In the genomic region with DNA sequence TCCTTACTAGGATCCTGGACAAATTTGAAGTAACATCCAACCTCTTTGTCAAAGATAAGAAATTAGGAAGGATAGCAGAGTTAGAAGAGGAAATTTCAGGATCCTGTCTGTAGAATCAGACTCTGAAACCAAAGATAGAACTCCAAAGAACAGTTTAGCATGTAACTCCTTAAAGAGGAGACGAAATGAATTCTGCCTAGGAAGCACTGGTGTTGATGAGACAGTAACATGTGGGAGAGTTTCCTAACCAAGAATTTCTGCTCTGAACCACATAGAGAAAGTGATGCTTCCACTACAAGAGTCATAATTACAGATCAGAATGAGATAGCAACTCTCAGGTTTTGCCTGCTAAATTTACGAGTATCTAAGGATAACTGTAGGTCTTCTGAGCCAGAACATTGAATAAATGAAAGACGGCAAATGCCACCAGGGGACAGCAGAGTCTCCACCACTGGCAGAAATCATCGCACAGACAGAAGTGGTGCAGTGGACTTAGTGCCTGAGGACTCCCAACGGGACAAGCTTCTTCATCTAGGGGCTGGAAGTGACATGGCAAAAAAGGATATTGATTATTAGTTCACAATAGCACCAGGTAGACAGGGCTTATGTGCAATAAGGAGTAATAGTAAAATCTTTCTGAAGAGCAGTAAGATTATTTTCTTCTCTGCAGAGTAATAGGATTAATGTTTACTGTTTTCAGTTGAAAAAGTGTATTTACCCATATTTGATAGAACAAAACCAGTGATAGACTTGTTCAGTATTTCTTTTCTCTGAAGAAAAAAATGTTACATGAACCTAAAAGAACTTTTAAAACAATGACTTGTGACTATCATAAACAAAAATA, we compare ENCODE assay signal across 8 cellular contexts. TPM values are rescaled to one million over a fixed set of nuclear protein-coding genes. Genes with fewer than 3 reads are reported as not detected.
A peak's percentile ranks its signal among the peaks of the same experiment; 100 is the strongest.
DNase-seq lines count a peak whose midpoint lies in the region; ATAC-seq and TF ChIP-seq lines count a peak whose summit lies in the region.

No MANE protein-coding gene starts in this region.

- H2AFZ ChIP-seq in HCT116 (ENCODE audit: low read depth, low read length, poor library complexity, severe bottlenecking), result peak overlapping the region; percentile 57
- H2AFZ ChIP-seq in MM.1S (ENCODE audit: low read length), result no peak overlapping the region

- H3K36me3 ChIP-seq in HCT116 (ENCODE audit: control insufficient read depth in 1 of 2, insufficient read depth in 2 of 2, low read length in 2 of 2), result no peaks in the 10 kb centered on the region
- H3K36me3 ChIP-seq in MM.1S (replicated peaks; ENCODE audit: insufficient read depth, low read length), result no peaks in the 10 kb centered on the region

- H3K79me2 ChIP-seq in HCT116 (ENCODE audit: insufficient read depth, low read length) (no peaks in the 10 kb centered on the region), MM.1S (ENCODE audit: low read length) (no peaks in the 10 kb centered on the region)

- peaks cover 30% of the 10 kb centered on the region for H3K27me3 Mint-ChIP-seq in brain
- H3K27me3 Mint-ChIP-seq in immature natural killer cell (ENCODE audit: low read depth in 3 of 3), result peaks cover 4 to 10% (median 6%) of the 10 kb centered on the region in 3 donors

- H3K9me3 ChIP-seq in HCT116 (ENCODE audit: control insufficient read depth in 1 of 2, insufficient read depth in 1 of 2, low read depth in 1 of 2, low read length in 2 of 2), result no peaks in the 10 kb centered on the region
- H3K9me3 ChIP-seq in MM.1S (replicated peaks; ENCODE audit: insufficient read depth, low read length), result no peaks in the 10 kb centered on the region

- H3K27me3 ChIP-seq in HCT116 (ENCODE audit: insufficient read depth, low read length), result peaks cover 7% of the 10 kb centered on the region; the same call in 1 of the 2 replicates
- no peaks in the 10 kb centered on the region for H3K27me3 ChIP-seq in MM.1S (replicated peaks; ENCODE audit: insufficient read depth, low read length)

- H4K20me1 ChIP-seq in HCT116 (ENCODE audit: insufficient read depth), result no peaks in the 10 kb centered on the region
- H4K20me1 ChIP-seq in MM.1S (ENCODE audit: insufficient read depth, low read length), result no peaks in the 10 kb centered on the region

- H3K4me1 ChIP-seq in HCT116 (ENCODE audit: control insufficient read depth in 1 of 2, insufficient read depth in 2 of 2, low read length in 2 of 2) (no peaks in the 10 kb centered on the region), MM.1S (ENCODE audit: low read length) (no peaks in the 10 kb centered on the region)

- H3K4me3 Mint-ChIP-seq in brain (peak overlapping the region in 1 of 5 experiments; percentile 14), immature natural killer cell (no peak overlapping the region)

- RAD21 ChIA-PET in HCT116 (lab: Charles Lee; ENCODE audit: low non-redundant PET in 1 of 2, low total read pairs in 2 of 2, uncharacterized antibody in 2 of 2, unreplicated experiment in 2 of 2), result no interaction called here

- peak; percentile 99 for ATAC-seq in HCT116

- H3K4me3 ChIP-seq in HCT116 (replicated peaks in 1 of 2; ENCODE audit: low read depth in 1 of 2, low read length in 2 of 2), result no peak overlapping the region
- no peak overlapping the region for H3K4me3 ChIP-seq in MM.1S (ENCODE audit: low read length)

- H3K9me3 Mint-ChIP-seq in brain, result no peaks in the 10 kb centered on the region
- peaks cover 0 to 2% (median 0%) of the 10 kb centered on the region in 6 donors for H3K9me3 Mint-ChIP-seq in immature natural killer cell

- H3K4me1 Mint-ChIP-seq in brain, result no peaks in the 10 kb centered on the region
- H3K4me1 Mint-ChIP-seq in immature natural killer cell, result no peaks in the 10 kb centered on the region

- H3K9ac ChIP-seq in HCT116 (ENCODE audit: low read length) (no peak overlapping the region), MM.1S (ENCODE audit: low read length) (no peak overlapping the region)

- peak; percentile 90 for TF ChIP-seq RAD21 in HCT116 (IDR thresholded peaks at IDR 0.05; ENCODE audit: low read depth)

- H3K27ac ChIP-seq in HCT116 (ENCODE audit: low read depth, low read length) (no peak overlapping the region), MM.1S (ENCODE audit: low read length) (no peak overlapping the region)

- no TSS peak for BruUV-seq in HCT116 (replicated peaks; lab: Mats Ljungman, UMichigan)

- DNase-seq in NCI-H2081 (lab: John Stamatoyannopoulos, UW) (peak; percentile 22 to 28), NCI-H2081 treated with DMSO at 0.1 percent for 48 hours (lab: John Stamatoyannopoulos, UW) (no peak), HCT116 (ENCODE audit: low read depth, low spot score) (peak; percentile 61), MM.1S (peak; percentile 59), T-helper 2 cell (peak in 4 of 5 experiments; percentile 6 to 78 (median 20)), immature natural killer cell (peak; percentile 36 to 47 (median 45))
- peak; percentile 19 to 33 for DNase-seq in stimulated activated CD4-positive, alpha-beta T cell treated with anti-CD3 and anti-CD28 coated beads, Interleukin-1b, Interleukin-23, amount 100 ng/mL, for 4 hours (ENCODE audit: low read depth in 2 of 2)

- H3K36me3 Mint-ChIP-seq in brain (no peaks in the 10 kb centered on the region), immature natural killer cell (no peaks in the 10 kb centered on the region)

- TF ChIP-seq POLR2A in HCT116 (IDR thresholded peaks at IDR 0.05; ENCODE audit: borderline replicate concordance, extremely low read depth, insufficient read depth, insufficient read length), result no peak

- H3K9me2 ChIP-seq in HCT116 (ENCODE audit: insufficient read depth), result no peaks in the 10 kb centered on the region
- H3K9me2 ChIP-seq in MM.1S (replicated peaks; ENCODE audit: insufficient read depth, low read length), result no peaks in the 10 kb centered on the region

- H3K27ac Mint-ChIP-seq in brain (no peak overlapping the region), immature natural killer cell (no peak overlapping the region)

- 0 out of 2 replicates have a peak overlapping the region, but pooled peaks have one; percentile 3 for H3K4me2 ChIP-seq in HCT116 (ENCODE audit: low read length)
- no peak overlapping the region for H3K4me2 ChIP-seq in MM.1S (ENCODE audit: low read depth, low read length)

- intact Hi-C loops in HCT116 (cut with micrococcal nuclease), result loop anchor here (1.0 to 5.0 kb wide), 4 partner anchors 121 to 717 kb away; no protein-coding TSS in a partner anchor

- POLR2A ChIA-PET in HCT116 (lab: Charles Lee), result no interaction called here

- CTCF ChIA-PET in HCT116 (lab: Charles Lee), result interaction anchor here (0.7 to 1.5 kb wide), 2 partner anchors 121 to 472 kb away, joined by 4 read pairs; no protein-coding TSS in a partner anchor

- H3F3A ChIP-seq in MM.1S (ENCODE audit: insufficient read depth, low read length), result no peaks in the 10 kb centered on the region

- peak; percentile 71 to 86 (median 81) for TF ChIP-seq CTCF in HCT116 (IDR thresholded peaks at IDR 0.05 in 2 of 3, conservative IDR thresholded peaks at IDR 0.05 in 1 of 3; ENCODE audit: borderline replicate concordance in 1 of 3, insufficient read depth in 1 of 3, low read depth in 2 of 3, low read length in 2 of 3)
- peak; percentile 83 for TF ChIP-seq CTCF in MM.1S (IDR thresholded peaks at IDR 0.05; ENCODE audit: low read length)
- TF ChIP-seq CTCF in brain (conservative IDR thresholded peaks at IDR 0.05), result peak; percentile 88 to 91

TF ChIP-seq in HCT116, 20 proteins besides CTCF, POLR2A, EP300 and RAD21:
- TF ChIP-seq EGR1 (IDR thresholded peaks at IDR 0.05; ENCODE audit: low read depth), result 0 out of 2 replicates have a peak, but pooled peaks have one; percentile 13
- TF ChIP-seq POLR2AphosphoS5 (IDR thresholded peaks at IDR 0.05; ENCODE audit: low read depth, low read length), result no peak
- peak; percentile 63 for TF ChIP-seq CBX3 (IDR thresholded peaks at IDR 0.05; ENCODE audit: low read depth)

RNA-seq across cellular contexts. Expression of a gene that starts 6.7 kb away (rescaled TPM):
- total RNA-seq in HCT116 (2021; ENCODE audit: unreplicated experiment), result 48.2 TPM
- polyA plus RNA-seq in HCT116 (2012), result 16.1 and 27.2 TPM in 2 replicates
- 20.7 TPM for polyA plus RNA-seq in brain (ENCODE audit: insufficient read depth, low read depth, low replicate concordance)
- 10 to 100 TPM; 46.9 to 57.6 (median 51.0) TPM for polyA plus RNA-seq in immature natural killer cell

RNA-seq across cellular contexts. Expression of a gene that starts 38.9 kb away (rescaled TPM):
- 4.8 TPM for total RNA-seq in HCT116 (2021; ENCODE audit: unreplicated experiment)
- polyA plus RNA-seq in HCT116 (2012), result 0.81 and 1.2 TPM in 2 replicates
- polyA plus RNA-seq in brain (ENCODE audit: insufficient read depth, low read depth, low replicate concordance) (6.8 TPM), immature natural killer cell (1 to 10 TPM; 2.2 to 4.6 (median 3.6) TPM)

RNA-seq across cellular contexts. Expression of a gene that starts 57.8 kb away (rescaled TPM):
- 22.2 TPM for total RNA-seq in HCT116 (2021; ENCODE audit: unreplicated experiment)
- 8.0 and 8.8 TPM in 2 replicates for polyA plus RNA-seq in HCT116 (2012)
- polyA plus RNA-seq in brain (ENCODE audit: insufficient read depth, low read depth, low replicate concordance) (7.2 TPM), immature natural killer cell (10 to 100 TPM in 1 of 3 donors, 1 to 10 TPM in 2; 7.3 to 12.1 (median 7.8) TPM)

RNA-seq across cellular contexts. Expression of a gene that starts 58.3 kb away (rescaled TPM):
- 16.3 TPM for total RNA-seq in HCT116 (2021; ENCODE audit: unreplicated experiment)
- polyA plus RNA-seq in HCT116 (2012), result 4.7 and 6.9 TPM in 2 replicates
- polyA plus RNA-seq in brain (ENCODE audit: insufficient read depth, low read depth, low replicate concordance), result 6.4 TPM
- 10 to 100 TPM in 1 of 3 donors, 1 to 10 TPM in 2; 4.4 to 12.5 (median 6.5) TPM for polyA plus RNA-seq in immature natural killer cell
